In the genomic region with DNA sequence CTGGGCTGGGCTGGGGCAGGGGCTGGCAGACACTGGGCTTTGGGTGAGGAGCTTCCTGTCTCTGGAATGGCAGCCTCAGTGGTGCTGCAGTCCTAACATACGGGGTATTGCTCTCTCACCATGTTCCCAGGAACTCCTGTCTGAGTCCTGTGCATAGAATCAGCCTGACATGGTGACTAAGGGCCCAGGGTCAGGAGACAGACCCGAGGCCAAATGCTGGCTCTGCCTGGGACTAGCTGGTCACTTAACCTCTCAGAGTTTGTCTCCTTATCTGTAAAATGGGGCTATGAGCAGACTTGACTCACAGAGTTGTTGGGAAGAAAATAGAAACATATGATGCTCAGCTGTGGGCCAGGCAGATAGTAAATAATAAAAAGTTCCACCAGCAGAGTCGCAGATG, we compare ENCODE assay signal across 21 cellular contexts.
"Had no signal": no experiment of that assay in that cellular context is flagged by ENCODE, and none has a peak within 500 bp of the region (broad histone marks: within the 10 kb centered on the region; RNA-seq: fewer than 3 reads in every experiment).

No MANE protein-coding gene starts in this region.

- H3K27me3 ChIP-seq: colonic mucosa, gastrocnemius medialis, right atrium auricular region, stomach, thyroid gland had no signal

- DNase-seq: colonic mucosa; effector CD8-positive, alpha-beta T cell; endodermal cell; foreskin fibroblast; gastrocnemius medialis; naive B cell; stimulated activated CD4-positive, alpha-beta T cell treated with anti-CD3 and anti-CD28 coated beads, Interleukin-12 subunit alpha, Interleukin-12 subunit beta, amount 100 ng/mL, for 4 hours; stimulated activated CD4-positive, alpha-beta T cell treated with anti-CD3 and anti-CD28 coated beads, Interleukin-1b, Interleukin-23, amount 100 ng/mL, for 48 hours; stimulated activated CD4-positive, alpha-beta T cell treated with anti-CD3 and anti-CD28 coated beads, Interleukin-4, amount 100 ng/mL, for 1 hour; stimulated activated naive CD4-positive, alpha-beta T cell treated with Interleukin-2 at 50 U/mL for 16 hours; stomach; thyroid gland had no signal

- H3K36me3 ChIP-seq: colonic mucosa, gastrocnemius medialis had no signal

- H3K9me3 ChIP-seq: colonic mucosa, gastrocnemius medialis, prostate gland, right atrium auricular region, stomach, thyroid gland had no signal

- H3K4me3 ChIP-seq: colonic mucosa, gastrocnemius medialis, lung, prostate gland, right atrium auricular region, smooth muscle cell, stomach, thyroid gland had no signal

- H3K4me1 ChIP-seq: colonic mucosa, prostate gland had no signal

- H3K4me2 ChIP-seq: smooth muscle cell had no signal

- H3K27ac ChIP-seq: colonic mucosa, epithelial cell of prostate, gastrocnemius medialis, prostate gland, right atrium auricular region, stomach had no signal

- ATAC-seq: esophagus mucosa; gastrocnemius medialis; left lobe of liver; natural killer cell treated with Interleukin-12 subunit alpha and Interleukin-12 subunit beta and Interleukin-15 and Interleukin-18, amount 100 ng/mL, for 72 hours; sciatic nerve had no signal
